ENCODE assay signal across 8 cellular contexts in the genomic region with DNA sequence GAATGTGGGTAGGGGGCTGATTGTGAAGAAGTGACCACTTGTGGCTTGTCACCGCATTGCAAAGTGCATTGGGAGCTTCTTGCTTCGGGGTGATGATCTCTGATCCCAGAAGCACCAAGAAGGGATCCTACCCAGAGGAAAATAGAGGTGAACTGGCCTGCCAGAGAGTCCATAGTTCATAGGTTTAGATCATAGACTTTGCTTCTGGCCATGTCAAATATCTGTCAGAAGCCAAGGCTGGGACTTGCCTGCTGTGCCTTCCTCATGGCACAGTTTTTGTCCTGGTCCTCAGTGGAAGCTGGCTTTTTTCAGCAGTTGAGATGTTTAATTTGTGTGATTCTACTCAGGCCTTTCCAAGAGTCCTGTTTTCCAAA. TPM values are rescaled to one million over a fixed set of nuclear protein-coding genes. Genes with fewer than 3 reads are reported as not detected.
A peak's percentile ranks its signal among the peaks of the same experiment; 100 is the strongest.
DNase-seq lines count a peak whose midpoint lies in the region; TF ChIP-seq lines count a peak whose summit lies in the region.

No MANE protein-coding gene starts in this region.

- H3K27ac Mint-ChIP-seq in nephron, result peak overlapping the region; percentile 90 to 100 (median 92)

- H3K9me3 Mint-ChIP-seq in nephron, result no peaks in the 10 kb centered on the region

- H3K4me3 Mint-ChIP-seq in nephron, result peak overlapping the region; percentile 93 to 94 (median 93)

- H3K36me3 ChIP-seq in BJ (ENCODE audit: control insufficient read depth, insufficient read depth, low read length) (peaks cover 27% of the 10 kb centered on the region), KOPT-K1 (ENCODE audit: insufficient read depth, low read length) (peaks cover 33% of the 10 kb centered on the region)

- POLR2A ChIA-PET in BJ (lab: Charles Lee), result no interaction called here

- H3K4me1 Mint-ChIP-seq in nephron, result peaks cover 34% of the 10 kb centered on the region

- H3K27me3 ChIP-seq in BJ (ENCODE audit: control insufficient read depth, insufficient read depth, low read length), result no peaks in the 10 kb centered on the region
- no peaks in the 10 kb centered on the region for H3K27me3 ChIP-seq in dorsolateral prefrontal cortex

- H3K4me3 ChIP-seq in BJ (ENCODE audit: low read depth, low read length), result peak overlapping the region; percentile 74
- H3K4me3 ChIP-seq in dorsolateral prefrontal cortex, result peak overlapping the region; percentile 66 to 99 (median 90)

- CTCF ChIA-PET in BJ (lab: Yijun Ruan, JAX), result interaction anchor here (0.6 to 1.7 kb wide), 5 partner anchors 15 to 154 kb away, joined by 3 to 6 read pairs (median 4); no protein-coding TSS in a partner anchor

- no peak for DNase-seq in BJ (ENCODE audit: low read depth)
- DNase-seq in dorsolateral prefrontal cortex, result no peak
- DNase-seq in stimulated activated naive CD4-positive, alpha-beta T cell treated with Interleukin-2 at 50 U/mL for 16 hours (lab: John Stamatoyannopoulos, UW), result no peak
- no peak for DNase-seq in occipital lobe (lab: John Stamatoyannopoulos, UW)
- DNase-seq in NCI-H2081 (lab: John Stamatoyannopoulos, UW), result no peak
- DNase-seq in DMS 273 (lab: John Stamatoyannopoulos, UW; ENCODE audit: unreplicated experiment), result no peak

- intact Hi-C loops in dorsolateral prefrontal cortex (cut with DNase I), result loop anchor here in 1 of 2 donors (5.0 kb wide), 1 partner anchor 44 kb away; the partner anchor contains the start of gene SEC24C

- H3K36me3 Mint-ChIP-seq in nephron (ENCODE audit: low read depth), result peaks cover 19% of the 10 kb centered on the region

- no peaks in the 10 kb centered on the region for H3K27me3 Mint-ChIP-seq in nephron (ENCODE audit: low read depth)

- H3K9me3 ChIP-seq in KOPT-K1 (ENCODE audit: insufficient read depth, low read length, poor library complexity, severe bottlenecking), result no peaks in the 10 kb centered on the region

- TF ChIP-seq CTCF in BJ (IDR thresholded peaks at IDR 0.05; ENCODE audit: insufficient read depth, low read depth, low read length), result no peak
- no peak for TF ChIP-seq CTCF in dorsolateral prefrontal cortex (IDR thresholded peaks at IDR 0.05 in 54 of 56, conservative IDR thresholded peaks at IDR 0.05 in 2 of 56; ENCODE audit: low read depth in 1 of 56, partially characterized antibody in 56 of 56)
- no peak for TF ChIP-seq CTCF in nephron (IDR thresholded peaks at IDR 0.05; ENCODE audit: unreplicated experiment in 3 of 3)

- peak overlapping the region; percentile 65 for H3K27ac ChIP-seq in KOPT-K1 (ENCODE audit: low read depth, low read length, poor library complexity, severe bottlenecking)
- peak overlapping the region in 23 of 59 donors; percentile 79 to 96 (median 91) for H3K27ac ChIP-seq in dorsolateral prefrontal cortex

RNA-seq across cellular contexts. Expression of gene ZSWIM8, which starts 1.1 kb away (rescaled TPM):
- 39.3 and 82.0 TPM in 2 replicates for polyA plus RNA-seq in BJ (2011; rRNA removed)
- 63.0 and 108 TPM in 2 replicates for polyA minus RNA-seq in BJ (2011; rRNA and poly(A)+ RNA removed)
- total RNA-seq in dorsolateral prefrontal cortex, result 100 to 1,000 TPM in 114 of 120 experiments, 10 to 100 TPM in 6; 83.0 to 208 (median 131) TPM
- total RNA-seq in occipital lobe, result 30.7 TPM

RNA-seq across cellular contexts. Expression of gene CHCHD1, which starts 4.7 kb away (rescaled TPM):
- 14.3 and 35.4 TPM in 2 replicates for polyA plus RNA-seq in BJ (2011; rRNA removed)
- polyA minus RNA-seq in BJ (2011; rRNA and poly(A)+ RNA removed), result 1.5 and 3.6 TPM in 2 replicates
- total RNA-seq in dorsolateral prefrontal cortex (10 to 100 TPM; 10.3 to 24.7 (median 16.6) TPM), occipital lobe (14.5 TPM)

RNA-seq across cellular contexts. Expression of gene NDST2, which starts 24.9 kb away (rescaled TPM):
- 19.9 and 27.2 TPM in 2 replicates for polyA plus RNA-seq in BJ (2011; rRNA removed)
- 17.4 and 23.8 TPM in 2 replicates for polyA minus RNA-seq in BJ (2011; rRNA and poly(A)+ RNA removed)
- total RNA-seq in dorsolateral prefrontal cortex (10 to 100 TPM; 22.9 to 57.3 (median 34.5) TPM), occipital lobe (8.1 TPM)

RNA-seq across cellular contexts. Expression of gene SEC24C, which starts 42.3 kb away (rescaled TPM):
- polyA plus RNA-seq in BJ (2011; rRNA removed), result 72.6 and 92.2 TPM in 2 replicates
- 80.6 and 112 TPM in 2 replicates for polyA minus RNA-seq in BJ (2011; rRNA and poly(A)+ RNA removed)
- 10 to 100 TPM; 55.3 to 85.9 (median 67.1) TPM for total RNA-seq in dorsolateral prefrontal cortex
- total RNA-seq in occipital lobe, result 44.0 TPM
